In genomic region chr7:148669907-148670306, GRCh38 we compare ENCODE assay signal across 16 cellular contexts.
"Had no signal": no experiment of that assay in that cellular context is flagged by ENCODE, and none has a peak within 500 bp of the region (broad histone marks: within the 10 kb centered on the region; RNA-seq: fewer than 3 reads in every experiment).

No MANE protein-coding gene starts in this region.

- FAIRE-seq: colon had no signal

- H3K4me3 ChIP-seq: body of pancreas had no signal

- H3K27me3 ChIP-seq: body of pancreas, neutrophil had no signal

- DNase-seq: activated CD4-positive, alpha-beta T cell treated with anti-CD3 and anti-CD28 coated beads for 1 hour; activated CD4-positive, alpha-beta T cell treated with anti-CD3 and anti-CD28 coated beads, Interleukin-2, amount 50 U/mL, for 4 hours; activated naive CD4-positive, alpha-beta T cell; body of pancreas; caudate nucleus; left cardiac atrium; natural killer cell; posterior cingulate gyrus; retina; stimulated activated CD8-positive, alpha-beta memory T cell treated with anti-CD3 and anti-CD28 coated beads, Interleukin-4, amount 100 ng/mL, for 48 hours; stimulated activated naive CD4-positive, alpha-beta T cell; T1000 had no signal

- H3K9me3 ChIP-seq: body of pancreas, neutrophil had no signal

- H3K4me1 ChIP-seq: body of pancreas had no signal

- H3K36me3 ChIP-seq: neutrophil had no signal

- H3K27ac ChIP-seq: body of pancreas, neutrophil, VCaP had no signal

- ATAC-seq: activated T-helper 17 cell treated with anti-CD3 and anti-CD28 coated beads, Interleukin-2, amount 50 U/mL, for 72 hours; body of pancreas; left cardiac atrium; natural killer cell had no signal
